Comparison of ENCODE assay signal across 8 cellular contexts in genomic region chr17:39927101-39927927, GRCh38.
DNase-seq lines count a peak whose midpoint lies in the region; ATAC-seq and TF ChIP-seq lines count a peak whose summit lies in the region.

Gene LRRC3C (plus strand): TSS chr17:39927732. CDS start chr17:39941524, 13,792 bp downstream.
Gene ORMDL3 (minus strand): TSS chr17:39927601. CDS start chr17:39924203, 3,398 bp downstream.

- H3K27ac ChIP-seq in cingulate gyrus (ENCODE audit: low read depth, low read length) = peak within 1 kb of the TSS; percentile 85

- DNase-seq in AG20443 (ENCODE audit: low spot score) (peak; percentile 95), NCI-H524 (lab: John Stamatoyannopoulos, UW) (peak; percentile 80 to 91), kidney tubule cell (ENCODE audit: low spot score) (peak; percentile 95)
- peak; percentile 86 to 90 for DNase-seq in activated CD4-positive, alpha-beta T cell treated with anti-CD3 and anti-CD28 coated beads for 4 hours
- peak; percentile 74 to 85 for DNase-seq in stimulated activated CD4-positive, alpha-beta T cell treated with anti-CD3 and anti-CD28 coated beads, Interleukin-1b, Interleukin-23, amount 100 ng/mL, for 1 hour (ENCODE audit: low read depth in 2 of 2)

- peak; percentile 73 for TF ChIP-seq POLR2A in GM19193 (IDR thresholded peaks at IDR 0.05; ENCODE audit: extremely low read depth, insufficient read depth, insufficient read length)

- ATAC-seq in HG03439 (IDR thresholded peaks at IDR 0.05; ENCODE audit: unreplicated experiment) = peak; percentile 81

Comparison
In these comparisons a context has a peak if more than half of its experiments do, and no peak if none do; other contexts are left out.
1. Peak in every context shown above with its lines: DNase-seq, ATAC-seq and H3K27ac ChIP-seq.